Comparison of ENCODE assay signal across 2 cellular contexts in the genomic region with DNA sequence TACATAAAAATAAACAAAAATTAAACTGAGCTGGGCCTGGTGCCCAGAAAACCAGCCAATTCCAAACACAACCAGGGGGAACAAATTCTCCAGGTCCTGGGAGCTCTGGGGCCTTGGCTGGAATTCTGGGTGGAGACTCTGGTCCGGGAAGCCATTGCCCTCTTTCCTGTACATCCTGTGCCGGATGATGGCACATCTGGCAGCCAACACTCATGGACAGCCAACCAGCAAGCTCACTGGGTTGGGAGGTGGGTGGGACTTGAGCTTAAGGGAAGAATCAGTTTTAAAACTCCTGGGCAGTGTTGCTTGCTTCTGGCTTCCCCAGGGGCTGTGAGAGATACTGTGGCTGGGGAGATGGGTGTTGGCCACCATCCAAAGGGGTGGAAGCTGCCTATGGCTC.
TF ChIP-seq lines count a peak whose summit lies in the region.

No MANE protein-coding gene starts in this region.

TF ChIP-seq in A549, 52 proteins besides CTCF, POLR2A, EP300 and RAD21:
- no peak for TF ChIP-seq EHMT2 (IDR thresholded peaks at IDR 0.05; ENCODE audit: low read depth)
- no peak for TF ChIP-seq MAZ (IDR thresholded peaks at IDR 0.05; ENCODE audit: borderline replicate concordance, low read depth, low read length)
- no peak for TF ChIP-seq ZC3H11A (IDR thresholded peaks at IDR 0.05)
- TF ChIP-seq, protein P1, sequence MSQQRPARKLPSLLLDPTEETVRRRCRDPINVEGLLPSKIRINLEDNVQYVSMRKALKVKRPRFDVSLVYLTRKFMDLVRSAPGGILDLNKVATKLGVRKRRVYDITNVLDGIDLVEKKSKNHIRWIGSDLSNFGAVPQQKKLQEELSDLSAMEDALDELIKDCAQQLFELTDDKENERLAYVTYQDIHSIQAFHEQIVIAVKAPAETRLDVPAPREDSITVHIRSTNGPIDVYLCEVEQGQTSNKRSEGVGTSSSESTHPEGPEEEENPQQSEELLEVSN (IDR thresholded peaks at IDR 0.05; ENCODE audit: borderline replicate concordance, low read depth), result no peak
- no peak for TF ChIP-seq BHLHE40 (IDR thresholded peaks at IDR 0.05; ENCODE audit: low read depth, low read length)
- no peak for TF ChIP-seq HOXA7 (CRISPR knock-in tag; IDR thresholded peaks at IDR 0.05)
- TF ChIP-seq RNF2 (IDR thresholded peaks at IDR 0.05; ENCODE audit: borderline replicate concordance, low read depth), result no peak
- TF ChIP-seq HDAC2 (IDR thresholded peaks at IDR 0.05), result no peak

TF ChIP-seq in H1, 55 proteins besides CTCF, POLR2A, EP300 and RAD21:
- TF ChIP-seq CBX8 (IDR thresholded peaks at IDR 0.05; ENCODE audit: borderline replicate concordance, low read depth, low read length) (no peak), GABPA (IDR thresholded peaks at IDR 0.05; ENCODE audit: borderline replicate concordance, insufficient read depth, low read length) (no peak), JUN (IDR thresholded peaks at IDR 0.05; ENCODE audit: low read depth, low read length) (no peak), SIN3A (conservative IDR thresholded peaks at IDR 0.05 in 1 of 2, IDR thresholded peaks at IDR 0.05 in 1 of 2; ENCODE audit: low read depth in 1 of 2, low read length in 2 of 2) (no peak), RXRA (IDR thresholded peaks at IDR 0.05; ENCODE audit: insufficient read depth, low read depth, low read length) (no peak)
TF ChIP-seq in H1: peak in this region for 0.
